In genomic region chr7:104126411-104126841, GRCh38 we compare ENCODE assay signal across 1 cellular context.
TF ChIP-seq lines count a peak whose summit lies in the region.

No MANE protein-coding gene starts in this region.

TF ChIP-seq in SK-N-SH, 30 proteins besides CTCF, POLR2A, EP300 and RAD21 (continued from another document):
- no peak for TF ChIP-seq NFIC (IDR thresholded peaks at IDR 0.05; ENCODE audit: borderline replicate concordance)
- TF ChIP-seq POLR2AphosphoS5 (IDR thresholded peaks at IDR 0.05; ENCODE audit: low read depth, low read length): no peak
- TF ChIP-seq MEF2A (IDR thresholded peaks at IDR 0.05; ENCODE audit: borderline replicate concordance, low read depth): no peak
- TF ChIP-seq CHD2 (IDR thresholded peaks at IDR 0.05; ENCODE audit: low read length, partially characterized antibody): peak; percentile 36
- no peak for TF ChIP-seq RXRA (IDR thresholded peaks at IDR 0.05; ENCODE audit: borderline replicate concordance, low read depth)
- TF ChIP-seq MXI1 (IDR thresholded peaks at IDR 0.05; ENCODE audit: low read depth, low read length): peak; percentile 68; the same call in 1 of the 2 replicates
- TF ChIP-seq RFX5 (IDR thresholded peaks at IDR 0.05; ENCODE audit: low read length): peak; percentile 59; the same call in 1 of the 2 replicates
- no peak for TF ChIP-seq SMC3 (IDR thresholded peaks at IDR 0.05; ENCODE audit: low read depth, low read length)
- TF ChIP-seq FOSL2 (IDR thresholded peaks at IDR 0.05; ENCODE audit: borderline replicate concordance, low read depth): no peak
- TF ChIP-seq ELF1 (IDR thresholded peaks at IDR 0.05): no peak
- no peak for TF ChIP-seq TCF12 (IDR thresholded peaks at IDR 0.05)
- no peak for TF ChIP-seq REST (IDR thresholded peaks at IDR 0.05; ENCODE audit: low read depth, low read length)
- TF ChIP-seq GATA2 (CRISPR knock-in tag; IDR thresholded peaks at IDR 0.05): peak; percentile 86
- no peak for TF ChIP-seq PBX3 (IDR thresholded peaks at IDR 0.05)
- no peak for TF ChIP-seq FOXM1 (IDR thresholded peaks at IDR 0.05; ENCODE audit: low read depth)
- no peak for TF ChIP-seq TAF1 (IDR thresholded peaks at IDR 0.05; ENCODE audit: borderline replicate concordance, low read depth, low read length)
TF ChIP-seq in SK-N-SH: peak in this region for 6.
